In the genomic region with DNA sequence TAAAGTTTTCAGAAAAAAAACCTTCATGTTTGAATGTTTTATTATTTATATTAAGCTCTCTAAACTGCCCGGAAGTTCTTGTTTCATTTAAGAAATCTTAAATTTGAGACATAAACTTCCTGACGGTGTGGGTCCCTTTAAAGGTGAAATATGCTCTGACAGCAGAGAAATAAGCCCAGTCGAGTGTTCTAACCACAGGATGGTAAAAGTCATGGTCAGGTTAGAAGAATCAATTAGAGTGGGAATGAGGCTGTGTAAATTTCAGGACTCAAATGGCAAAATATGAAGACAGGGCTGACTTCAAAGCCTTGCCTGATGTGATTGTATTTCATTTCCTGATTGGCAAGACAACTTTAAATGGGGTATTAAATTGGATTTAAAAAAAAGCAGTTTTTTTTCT, we compare ENCODE assay signal across 20 cellular contexts.
DNase-seq lines count a peak whose midpoint lies in the region; ATAC-seq, FAIRE-seq and TF ChIP-seq lines count a peak whose summit lies in the region.
"Had no signal": no experiment of that assay in that cellular context is flagged by ENCODE, and none has a peak within 500 bp of the region (broad histone marks: within the 10 kb centered on the region; RNA-seq: fewer than 3 reads in every experiment).

No MANE protein-coding gene starts in this region.

- H3K23ac ChIP-seq in H1 (ENCODE audit: insufficient read length), result no peak overlapping the region

- H3K4me1 Mint-ChIP-seq in nephron progenitor cell (peaks cover 26% of the 10 kb centered on the region), endothelial cell (ENCODE audit: unreplicated experiment) (no peaks in the 10 kb centered on the region)
- no peaks in the 10 kb centered on the region for H3K4me1 Mint-ChIP-seq in activated T-cell treated with anti-CD3 and anti-CD28 coated beads, Interleukin-2, amount 50 U/mL, for 72 hours (ENCODE audit: low read depth)
- H3K4me1 Mint-ChIP-seq: activated naive CD8-positive, alpha-beta T cell treated with anti-CD3 and anti-CD28 coated beads for 36 hours; stimulated activated naive CD8-positive, alpha-beta T cell treated with anti-CD3 and anti-CD28 coated beads, Interleukin-15, amount 100 ng/mL, for 72 hours had no signal

- FAIRE-seq in H1 (lab: Jason Lieb, UNC), result no peak
- FAIRE-seq: A204.1, endothelial cell of umbilical vein, HepG2, keratinocyte had no signal

- POLR2A ChIA-PET in H1 (lab: Charles Lee; ENCODE audit: partially characterized antibody), result no interaction called here

- no peak overlapping the region for H2BK12ac ChIP-seq in H1 (ENCODE audit: low read depth, low read length)

- 45 to 56% (median 53%) methylated on average over 3 of the region's 3 CpGs for WGBS in heart left ventricle, 4 donors
- WGBS in H1 (ENCODE audit: extremely low coverage in 1 of 2, insufficient coverage in 1 of 2, insufficient read length in 1 of 2, insufficient replicate concordance in 2 of 2, low coverage in 1 of 2, low lambda C conversion rate in 2 of 2, missing lambda C conversion rate in 1 of 2), 2 experiments, result 94% methylated on average over 3 of the region's 3 CpGs; no CpG with 5 or more reads in 1 of the 2 experiments

- H2BK5ac ChIP-seq in H1 (ENCODE audit: low read depth, low read length), result no peak overlapping the region

- no peak for TF ChIP-seq EP300 in H1 (IDR thresholded peaks at IDR 0.05; ENCODE audit: borderline replicate concordance in 1 of 2, low read depth in 2 of 2, low read length in 2 of 2)

- no peaks in the 10 kb centered on the region for H4K20me1 ChIP-seq in H1 (replicated peaks in 1 of 2; ENCODE audit: control insufficient read depth in 1 of 2, insufficient read depth in 2 of 2, low read length in 2 of 2)

- CTCF ChIA-PET in H1 (lab: Charles Lee; ENCODE audit: partially characterized antibody), result interaction anchor here (0.6 kb wide), 2 partner anchors 85 to 293 kb away, joined by 3 to 4 read pairs; no protein-coding TSS in a partner anchor

- no peaks in the 10 kb centered on the region for H3K9me3 Mint-ChIP-seq in nephron progenitor cell
- H3K9me3 Mint-ChIP-seq in activated T-cell treated with anti-CD3 and anti-CD28 coated beads, Interleukin-2, amount 50 U/mL, for 72 hours, result no peaks in the 10 kb centered on the region
- no peaks in the 10 kb centered on the region for H3K9me3 Mint-ChIP-seq in endothelial cell (ENCODE audit: unreplicated experiment)
- H3K9me3 Mint-ChIP-seq: activated naive CD8-positive, alpha-beta T cell treated with anti-CD3 and anti-CD28 coated beads for 36 hours; nephron had no signal

- H2BK120ac ChIP-seq in H1 (replicated peaks; ENCODE audit: low read depth, low read length), result no peak overlapping the region

- no peak overlapping the region for H4K5ac ChIP-seq in H1 (ENCODE audit: insufficient read length, low read depth, low read length)

- TF ChIP-seq POLR2A in heart left ventricle (IDR thresholded peaks at IDR 0.05) (no peak), H1 (IDR thresholded peaks at IDR 0.05; ENCODE audit: control extremely low read depth in 1 of 2, low read depth in 2 of 2, low read length in 2 of 2) (no peak)

- no peak overlapping the region for H3K4ac ChIP-seq in H1 (replicated peaks; ENCODE audit: insufficient read length, low read depth, low read length)

- ATAC-seq in heart left ventricle, result no peak
- no peak for ATAC-seq in upper lobe of right lung
- ATAC-seq in GM19455 (IDR thresholded peaks at IDR 0.05; ENCODE audit: unreplicated experiment), result no peak
- no peak for ATAC-seq in activated T-cell treated with anti-CD3 and anti-CD28 coated beads, Interleukin-2, amount 50 U/mL, for 72 hours (replicated peaks in 1 of 2)
- ATAC-seq: HepG2; stimulated activated naive CD8-positive, alpha-beta T cell treated with anti-CD3 and anti-CD28 coated beads, Interleukin-15, amount 100 ng/mL, for 72 hours had no signal

- H3K56ac ChIP-seq in H1 (replicated peaks; ENCODE audit: insufficient read length, low read depth, low read length), result no peak overlapping the region

- H3K36me3 ChIP-seq in heart left ventricle, result no peaks in the 10 kb centered on the region
- H3K36me3 ChIP-seq in H1 (ENCODE audit: control insufficient read depth in 2 of 4, insufficient read depth in 4 of 4, low read length in 3 of 4), result no peaks in the 10 kb centered on the region
- no peaks in the 10 kb centered on the region for H3K36me3 ChIP-seq in upper lobe of right lung
- H3K36me3 ChIP-seq: brain microvascular endothelial cell had no signal

- no peak overlapping the region for H4K91ac ChIP-seq in H1 (replicated peaks; ENCODE audit: insufficient read length, low read length)

- DNase-seq in heart left ventricle, result no peak
- DNase-seq in cardiac septum (ENCODE audit: low spot score), result no peak
- DNase-seq in H1 (ENCODE audit: low read depth in 1 of 2, low spot score in 2 of 2), result no peak
- no peak for DNase-seq in nephron progenitor cell
- DNase-seq in upper lobe of right lung, result no peak
- no peak for DNase-seq in activated T-cell treated with anti-CD3 and anti-CD28 coated beads, Interleukin-2, amount 50 U/mL, for 72 hours
- DNase-seq in endothelial cell (ENCODE audit: low spot score), result no peak
- DNase-seq: activated naive CD8-positive, alpha-beta T cell treated with anti-CD3 and anti-CD28 coated beads for 36 hours; brain microvascular endothelial cell; cortex of kidney; GF-D8; NCI-H1105; stimulated activated CD4-positive, alpha-beta T cell treated with anti-CD3 and anti-CD28 coated beads, Interleukin-4, amount 100 ng/mL, for 1 hour; stimulated activated naive CD8-positive, alpha-beta T cell treated with anti-CD3 and anti-CD28 coated beads, Interleukin-15, amount 100 ng/mL, for 72 hours had no signal

- no peak overlapping the region for H3K14ac ChIP-seq in H1 (ENCODE audit: insufficient read length)

- H3K18ac ChIP-seq in H1 (ENCODE audit: extremely low read depth, low read length), result no peak overlapping the region

- 0 out of 2 replicates have a peak overlapping the region, but pooled peaks have one; percentile 89 for H2AFZ ChIP-seq in H1 (ENCODE audit: low read length)

- TF ChIP-seq CTCF in heart left ventricle (IDR thresholded peaks at IDR 0.05) (no peak), H1 (IDR thresholded peaks at IDR 0.05; ENCODE audit: control extremely low read depth in 1 of 3, insufficient read depth in 1 of 3, low read depth in 1 of 3, low read length in 3 of 3) (no peak), nephron progenitor cell (IDR thresholded peaks at IDR 0.05) (no peak), upper lobe of right lung (IDR thresholded peaks at IDR 0.05) (no peak), endothelial cell (IDR thresholded peaks at IDR 0.05; ENCODE audit: unreplicated experiment) (no peak)

- H3K4me3 ChIP-seq in heart left ventricle (no peak overlapping the region), H1 (ENCODE audit: extremely low read depth in 1 of 4, insufficient read depth in 2 of 4, low read depth in 3 of 4, low read length in 4 of 4) (no peak overlapping the region), upper lobe of right lung (no peak overlapping the region)

- no peaks in the 10 kb centered on the region for H3K79me2 ChIP-seq in H1 (ENCODE audit: control insufficient read depth in 1 of 2, insufficient read depth in 2 of 2, low read length in 2 of 2)

- no peak for TF ChIP-seq RAD21 in H1 (IDR thresholded peaks at IDR 0.05 in 1 of 2, conservative IDR thresholded peaks at IDR 0.05 in 1 of 2; ENCODE audit: low read depth in 2 of 2, low read length in 2 of 2)

- no peaks in the 10 kb centered on the region for H3K27me3 Mint-ChIP-seq in nephron progenitor cell (ENCODE audit: low read depth, poor library complexity)
- no peaks in the 10 kb centered on the region for H3K27me3 Mint-ChIP-seq in activated T-cell treated with anti-CD3 and anti-CD28 coated beads, Interleukin-2, amount 50 U/mL, for 72 hours (ENCODE audit: low read depth)
- no peaks in the 10 kb centered on the region for H3K27me3 Mint-ChIP-seq in endothelial cell (ENCODE audit: unreplicated experiment)
- H3K27me3 Mint-ChIP-seq: activated naive CD8-positive, alpha-beta T cell treated with anti-CD3 and anti-CD28 coated beads for 36 hours; stimulated activated naive CD8-positive, alpha-beta T cell treated with anti-CD3 and anti-CD28 coated beads, Interleukin-15, amount 100 ng/mL, for 72 hours had no signal

- H3K36me3 Mint-ChIP-seq in nephron progenitor cell (ENCODE audit: low read depth) (no peaks in the 10 kb centered on the region), endothelial cell (ENCODE audit: low read depth, unreplicated experiment) (no peaks in the 10 kb centered on the region)
- H3K36me3 Mint-ChIP-seq in activated T-cell treated with anti-CD3 and anti-CD28 coated beads, Interleukin-2, amount 50 U/mL, for 72 hours (ENCODE audit: insufficient read depth in 2 of 2), result no peaks in the 10 kb centered on the region
- H3K36me3 Mint-ChIP-seq: activated naive CD8-positive, alpha-beta T cell treated with anti-CD3 and anti-CD28 coated beads for 36 hours had no signal

- no peak overlapping the region for H4K8ac ChIP-seq in H1 (ENCODE audit: extremely low read depth, insufficient read depth, low read length)

- no peak overlapping the region for H3K4me3 Mint-ChIP-seq in nephron progenitor cell
- no peak overlapping the region for H3K4me3 Mint-ChIP-seq in activated T-cell treated with anti-CD3 and anti-CD28 coated beads, Interleukin-2, amount 50 U/mL, for 72 hours
- H3K4me3 Mint-ChIP-seq in endothelial cell (ENCODE audit: unreplicated experiment), result no peak overlapping the region
- H3K4me3 Mint-ChIP-seq: activated naive CD8-positive, alpha-beta T cell treated with anti-CD3 and anti-CD28 coated beads for 36 hours; stimulated activated naive CD8-positive, alpha-beta T cell treated with anti-CD3 and anti-CD28 coated beads, Interleukin-15, amount 100 ng/mL, for 72 hours had no signal

- no peak overlapping the region for H2AK5ac ChIP-seq in H1 (ENCODE audit: low read depth, low read length)

- H3K27ac ChIP-seq in heart left ventricle (peak overlapping the region in 7 of 12 donors; percentile 9 to 61 (median 28)), H1 (ENCODE audit: low read depth, low read length) (no peak overlapping the region), upper lobe of right lung (peak overlapping the region; percentile 58)
- H3K27ac ChIP-seq: brain microvascular endothelial cell had no signal

- H3K4me1 ChIP-seq in heart left ventricle (peaks cover 0 to 20% (median 0%) of the 10 kb centered on the region in 12 donors), H1 (replicated peaks in 1 of 4; ENCODE audit: control insufficient read depth in 3 of 4, insufficient read depth in 4 of 4, low read length in 3 of 4) (no peaks in the 10 kb centered on the region), upper lobe of right lung (no peaks in the 10 kb centered on the region)

- H3K9ac ChIP-seq in H1 (replicated peaks in 1 of 4; ENCODE audit: extremely low read depth in 1 of 4, low read depth in 3 of 4, low read length in 3 of 4), result no peak overlapping the region

- no peak overlapping the region for H3K4me2 ChIP-seq in H1 (ENCODE audit: insufficient read depth in 1 of 2, low read depth in 2 of 2, low read length in 2 of 2)

- H3K79me1 ChIP-seq in H1 (ENCODE audit: low read depth, low read length), result no peaks in the 10 kb centered on the region

- no peak overlapping the region for H2BK20ac ChIP-seq in H1 (ENCODE audit: low read length)

- intact Hi-C loops in heart left ventricle (cut with DNase I) (no loop called here), cardiac septum (cut with DNase I) (no loop called here), upper lobe of right lung (cut with DNase I) (no loop called here)

- H3K23me2 ChIP-seq in H1 (ENCODE audit: low read depth, low read length), result no peaks in the 10 kb centered on the region; the same call in 1 of the 2 replicates

- no peaks in the 10 kb centered on the region for H3K27me3 ChIP-seq in heart left ventricle
- H3K27me3 ChIP-seq in H1 (replicated peaks in 1 of 4; ENCODE audit: control insufficient read depth in 3 of 4, extremely low read depth in 1 of 4, insufficient read depth in 3 of 4, low read length in 3 of 4), result no peaks in the 10 kb centered on the region; a peak in 1 of 7 replicates
- no peaks in the 10 kb centered on the region for H3K27me3 ChIP-seq in upper lobe of right lung
- H3K27me3 ChIP-seq: brain microvascular endothelial cell had no signal

- no peak overlapping the region for H2BK15ac ChIP-seq in H1 (ENCODE audit: low read length)

- H3K27ac Mint-ChIP-seq in nephron progenitor cell (peak overlapping the region; percentile 62), endothelial cell (ENCODE audit: unreplicated experiment) (no peak overlapping the region)
- H3K27ac Mint-ChIP-seq in activated T-cell treated with anti-CD3 and anti-CD28 coated beads, Interleukin-2, amount 50 U/mL, for 72 hours, result no peak overlapping the region
- H3K27ac Mint-ChIP-seq: activated naive CD8-positive, alpha-beta T cell treated with anti-CD3 and anti-CD28 coated beads for 36 hours; stimulated activated naive CD8-positive, alpha-beta T cell treated with anti-CD3 and anti-CD28 coated beads, Interleukin-15, amount 100 ng/mL, for 72 hours had no signal

- H3K9me3 ChIP-seq in heart left ventricle (peaks cover 0 to 4% (median 0%) of the 10 kb centered on the region in 12 donors), H1 (ENCODE audit: insufficient read depth in 2 of 2, low read depth in 1 of 2, low read length in 1 of 2) (no peaks in the 10 kb centered on the region), upper lobe of right lung (no peaks in the 10 kb centered on the region)
